Comparison of ENCODE assay signal across 19 cellular contexts in the genomic region with DNA sequence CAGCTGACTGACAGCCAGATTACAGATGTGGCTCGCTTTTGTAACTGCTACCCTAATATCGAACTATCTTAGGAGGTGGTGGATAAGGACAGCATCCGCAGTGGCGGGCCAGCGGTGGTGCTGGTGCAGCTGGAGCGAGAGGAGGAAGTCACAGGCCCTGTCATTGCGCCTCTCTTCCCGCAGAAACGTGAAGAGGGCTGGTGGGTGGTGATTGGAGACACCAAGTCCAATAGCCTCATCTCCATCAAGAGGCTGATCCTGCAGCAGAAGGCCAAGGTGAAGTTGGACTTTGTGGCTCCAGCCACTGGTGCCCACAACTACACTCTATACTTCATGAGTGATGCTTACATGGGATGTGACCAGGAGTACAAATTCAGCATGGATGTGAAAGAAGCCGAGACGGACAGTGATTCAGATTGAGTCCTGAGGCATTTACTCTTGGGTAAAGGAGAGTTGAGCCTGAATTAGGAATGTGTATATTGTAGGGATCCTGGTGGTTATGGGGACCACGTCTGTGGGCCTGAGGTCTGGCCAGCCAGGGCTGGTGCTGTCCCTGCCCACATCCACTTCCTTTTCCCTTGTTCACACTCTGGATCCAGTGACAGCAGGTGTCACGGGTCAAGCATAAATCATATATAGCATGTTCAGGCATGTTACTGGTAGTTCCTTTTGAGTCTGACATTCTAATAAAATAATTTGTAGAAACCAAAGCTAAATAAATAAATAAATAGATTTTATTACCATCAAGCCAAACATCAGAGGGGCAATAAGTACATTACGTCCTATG.
"Had no signal": no experiment of that assay in that cellular context is flagged by ENCODE, and none has a peak within 500 bp of the region (broad histone marks: within the 10 kb centered on the region; RNA-seq: fewer than 3 reads in every experiment).

No MANE protein-coding gene starts in this region.

- H3K27me3 Mint-ChIP-seq: dendritic cell treated with granulocyte-macrophage colony-stimulating factor and Interleukin-4, amounts not matched to agents 40 ng/mL and 50 ng/mL, for 4 days; effector memory CD8-positive, alpha-beta T cell; naive thymus-derived CD8-positive, alpha-beta T cell; stimulated activated memory B cell treated with anti-CD40 and anti-IgM and Interleukin-4, amounts not matched to agents 10 μg/mL and 1 μg/mL and 100 μg/mL, for 72 hours; stimulated activated naive CD8-positive, alpha-beta T cell treated with anti-CD3 and anti-CD28 coated beads, Interleukin-15, Interleukin-2, amounts not matched to agents 100 ng/mL and 50 ng/mL, for 24 hours had no signal

- H3K27ac Mint-ChIP-seq: dendritic cell treated with granulocyte-macrophage colony-stimulating factor and Interleukin-4, amounts not matched to agents 40 ng/mL and 50 ng/mL, for 4 days; effector memory CD8-positive, alpha-beta T cell; stimulated activated memory B cell treated with anti-CD40 and anti-IgM and Interleukin-4, amounts not matched to agents 10 μg/mL and 1 μg/mL and 100 μg/mL, for 72 hours; stimulated activated naive CD8-positive, alpha-beta T cell treated with anti-CD3 and anti-CD28 coated beads, Interleukin-15, Interleukin-2, amounts not matched to agents 100 ng/mL and 50 ng/mL, for 24 hours had no signal

- H3K9me3 Mint-ChIP-seq: dendritic cell treated with granulocyte-macrophage colony-stimulating factor and Interleukin-4, amounts not matched to agents 40 ng/mL and 50 ng/mL, for 4 days; effector memory CD8-positive, alpha-beta T cell; naive thymus-derived CD8-positive, alpha-beta T cell; stimulated activated memory B cell treated with anti-CD40 and anti-IgM and Interleukin-4, amounts not matched to agents 10 μg/mL and 1 μg/mL and 100 μg/mL, for 72 hours; stimulated activated naive CD8-positive, alpha-beta T cell treated with anti-CD3 and anti-CD28 coated beads, Interleukin-15, Interleukin-2, amounts not matched to agents 100 ng/mL and 50 ng/mL, for 24 hours had no signal

- FAIRE-seq: islet of Langerhans had no signal

- H3K27me3 ChIP-seq: neutrophil, right lobe of liver, tibial artery, upper lobe of right lung, vagina had no signal

- H3K4me1 ChIP-seq: psoas muscle, tibial artery, upper lobe of right lung, vagina had no signal

- H3K4me1 Mint-ChIP-seq: naive thymus-derived CD8-positive, alpha-beta T cell; stimulated activated memory B cell treated with anti-CD40 and anti-IgM and Interleukin-4, amounts not matched to agents 10 μg/mL and 1 μg/mL and 100 μg/mL, for 72 hours had no signal

- H3K4me3 ChIP-seq: mucosa of descending colon, psoas muscle, right lobe of liver, tibial artery, upper lobe of right lung, vagina had no signal

- H3K4me3 Mint-ChIP-seq: dendritic cell treated with granulocyte-macrophage colony-stimulating factor and Interleukin-4, amounts not matched to agents 40 ng/mL and 50 ng/mL, for 4 days; effector memory CD8-positive, alpha-beta T cell; naive thymus-derived CD8-positive, alpha-beta T cell; stimulated activated memory B cell treated with anti-CD40 and anti-IgM and Interleukin-4, amounts not matched to agents 10 μg/mL and 1 μg/mL and 100 μg/mL, for 72 hours; stimulated activated naive CD8-positive, alpha-beta T cell treated with anti-CD3 and anti-CD28 coated beads, Interleukin-15, Interleukin-2, amounts not matched to agents 100 ng/mL and 50 ng/mL, for 24 hours had no signal

- ATAC-seq: effector memory CD8-positive, alpha-beta T cell; mucosa of descending colon; naive thymus-derived CD8-positive, alpha-beta T cell; psoas muscle; right lobe of liver; stimulated activated memory B cell treated with anti-CD40 and anti-IgM and Interleukin-4, amounts not matched to agents 10 μg/mL and 1 μg/mL and 100 μg/mL, for 72 hours had no signal

- DNase-seq: effector memory CD8-positive, alpha-beta T cell; foreskin melanocyte; hippocampal formation; kidney glomerular epithelial cell; mucosa of descending colon; naive thymus-derived CD8-positive, alpha-beta T cell; psoas muscle; retina; right lobe of liver; stimulated activated CD4-positive, alpha-beta T cell treated with anti-CD3 and anti-CD28 coated beads, Interleukin-4, amount 100 ng/mL, for 1 hour; stimulated activated CD8-positive, alpha-beta memory T cell treated with anti-CD3 and anti-CD28 coated beads, Interleukin-4, amount 100 ng/mL, for 48 hours; upper lobe of right lung had no signal

- H3K27ac ChIP-seq: neutrophil, psoas muscle, right lobe of liver, tibial artery, upper lobe of right lung, vagina had no signal

- H3K9me3 ChIP-seq: mucosa of descending colon, neutrophil, psoas muscle, right lobe of liver, tibial artery, upper lobe of right lung, vagina had no signal
